Comparison of ENCODE assay signal across 2 cellular contexts in the genomic region with DNA sequence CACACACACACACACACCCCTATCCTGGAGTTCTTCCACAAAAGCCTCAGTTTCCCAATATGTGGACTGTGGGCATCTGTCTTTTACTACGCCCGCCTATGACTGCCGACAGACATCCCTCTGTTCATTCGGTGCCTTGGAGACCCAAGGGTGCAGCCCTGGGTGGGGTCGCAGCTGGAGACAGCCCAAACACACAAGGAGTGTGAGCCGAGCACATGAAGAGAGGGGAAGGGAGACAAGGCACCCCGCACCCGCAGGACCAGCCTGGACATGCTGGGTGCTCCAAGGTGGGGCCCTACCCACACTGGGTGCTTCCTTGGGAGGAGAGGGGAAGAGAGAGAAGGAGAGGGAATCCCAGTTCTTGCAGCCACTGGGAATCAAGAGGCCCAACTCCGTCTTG.
TF ChIP-seq lines count a peak whose summit lies in the region.

No MANE protein-coding gene starts in this region.

TF ChIP-seq in SK-N-SH, 30 proteins besides CTCF, POLR2A, EP300 and RAD21 (continued from another document):
- TF ChIP-seq FOSL2 (IDR thresholded peaks at IDR 0.05; ENCODE audit: borderline replicate concordance, low read depth) (no peak), SIN3A (IDR thresholded peaks at IDR 0.05; ENCODE audit: borderline replicate concordance, low read depth, low read length) (no peak), EZH2phosphoT487 (IDR thresholded peaks at IDR 0.05; ENCODE audit: borderline replicate concordance, low read depth) (no peak), TCF12 (IDR thresholded peaks at IDR 0.05) (no peak), RFX5 (IDR thresholded peaks at IDR 0.05; ENCODE audit: low read length) (no peak), JUND (IDR thresholded peaks at IDR 0.05) (no peak), NFIC (IDR thresholded peaks at IDR 0.05; ENCODE audit: borderline replicate concordance) (no peak), POLR2AphosphoS5 (IDR thresholded peaks at IDR 0.05; ENCODE audit: low read depth, low read length) (no peak), NRF1 (IDR thresholded peaks at IDR 0.05; ENCODE audit: low read depth, low read length) (no peak), SMC3 (IDR thresholded peaks at IDR 0.05; ENCODE audit: low read depth, low read length) (no peak), RCOR1 (IDR thresholded peaks at IDR 0.05; ENCODE audit: low read length) (no peak), FOXJ3 (CRISPR knock-in tag; IDR thresholded peaks at IDR 0.05) (no peak), FOXM1 (IDR thresholded peaks at IDR 0.05; ENCODE audit: low read depth) (no peak), TAF1 (IDR thresholded peaks at IDR 0.05; ENCODE audit: borderline replicate concordance, low read depth, low read length) (no peak), ELF1 (IDR thresholded peaks at IDR 0.05) (no peak)
- TF ChIP-seq, protein P1, sequence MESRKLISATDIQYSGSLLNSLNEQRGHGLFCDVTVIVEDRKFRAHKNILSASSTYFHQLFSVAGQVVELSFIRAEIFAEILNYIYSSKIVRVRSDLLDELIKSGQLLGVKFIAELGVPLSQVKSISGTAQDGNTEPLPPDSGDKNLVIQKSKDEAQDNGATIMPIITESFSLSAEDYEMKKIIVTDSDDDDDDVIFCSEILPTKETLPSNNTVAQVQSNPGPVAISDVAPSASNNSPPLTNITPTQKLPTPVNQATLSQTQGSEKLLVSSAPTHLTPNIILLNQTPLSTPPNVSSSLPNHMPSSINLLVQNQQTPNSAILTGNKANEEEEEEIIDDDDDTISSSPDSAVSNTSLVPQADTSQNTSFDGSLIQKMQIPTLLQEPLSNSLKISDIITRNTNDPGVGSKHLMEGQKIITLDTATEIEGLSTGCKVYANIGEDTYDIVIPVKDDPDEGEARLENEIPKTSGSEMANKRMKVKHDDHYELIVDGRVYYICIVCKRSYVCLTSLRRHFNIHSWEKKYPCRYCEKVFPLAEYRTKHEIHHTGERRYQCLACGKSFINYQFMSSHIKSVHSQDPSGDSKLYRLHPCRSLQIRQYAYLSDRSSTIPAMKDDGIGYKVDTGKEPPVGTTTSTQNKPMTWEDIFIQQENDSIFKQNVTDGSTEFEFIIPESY (IDR thresholded peaks at IDR 0.05; ENCODE audit: borderline replicate concordance, low read depth) = no peak
- TF ChIP-seq, protein P2, sequence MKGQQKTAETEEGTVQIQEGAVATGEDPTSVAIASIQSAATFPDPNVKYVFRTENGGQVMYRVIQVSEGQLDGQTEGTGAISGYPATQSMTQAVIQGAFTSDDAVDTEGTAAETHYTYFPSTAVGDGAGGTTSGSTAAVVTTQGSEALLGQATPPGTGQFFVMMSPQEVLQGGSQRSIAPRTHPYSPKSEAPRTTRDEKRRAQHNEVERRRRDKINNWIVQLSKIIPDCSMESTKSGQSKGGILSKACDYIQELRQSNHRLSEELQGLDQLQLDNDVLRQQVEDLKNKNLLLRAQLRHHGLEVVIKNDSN (IDR thresholded peaks at IDR 0.05; ENCODE audit: borderline replicate concordance, low read depth) = no peak
- TF ChIP-seq, protein P3, sequence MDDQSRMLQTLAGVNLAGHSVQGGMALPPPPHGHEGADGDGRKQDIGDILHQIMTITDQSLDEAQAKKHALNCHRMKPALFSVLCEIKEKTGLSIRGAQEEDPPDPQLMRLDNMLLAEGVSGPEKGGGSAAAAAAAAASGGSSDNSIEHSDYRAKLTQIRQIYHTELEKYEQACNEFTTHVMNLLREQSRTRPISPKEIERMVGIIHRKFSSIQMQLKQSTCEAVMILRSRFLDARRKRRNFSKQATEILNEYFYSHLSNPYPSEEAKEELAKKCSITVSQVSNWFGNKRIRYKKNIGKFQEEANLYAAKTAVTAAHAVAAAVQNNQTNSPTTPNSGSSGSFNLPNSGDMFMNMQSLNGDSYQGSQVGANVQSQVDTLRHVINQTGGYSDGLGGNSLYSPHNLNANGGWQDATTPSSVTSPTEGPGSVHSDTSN (IDR thresholded peaks at IDR 0.05) = no peak
TF ChIP-seq in SK-N-SH: peak in this region for 0.

TF ChIP-seq in SK-N-SH treated with all-trans-retinoic acid at 6 μM for 48 hours, 23 proteins besides CTCF, POLR2A, EP300 and RAD21 (continued from another document):
- TF ChIP-seq, protein P4, sequence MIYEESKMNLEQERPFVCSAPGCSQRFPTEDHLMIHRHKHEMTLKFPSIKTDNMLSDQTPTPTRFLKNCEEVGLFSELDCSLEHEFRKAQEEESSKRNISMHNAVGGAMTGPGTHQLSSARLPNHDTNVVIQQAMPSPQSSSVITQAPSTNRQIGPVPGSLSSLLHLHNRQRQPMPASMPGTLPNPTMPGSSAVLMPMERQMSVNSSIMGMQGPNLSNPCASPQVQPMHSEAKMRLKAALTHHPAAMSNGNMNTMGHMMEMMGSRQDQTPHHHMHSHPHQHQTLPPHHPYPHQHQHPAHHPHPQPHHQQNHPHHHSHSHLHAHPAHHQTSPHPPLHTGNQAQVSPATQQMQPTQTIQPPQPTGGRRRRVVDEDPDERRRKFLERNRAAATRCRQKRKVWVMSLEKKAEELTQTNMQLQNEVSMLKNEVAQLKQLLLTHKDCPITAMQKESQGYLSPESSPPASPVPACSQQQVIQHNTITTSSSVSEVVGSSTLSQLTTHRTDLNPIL (CRISPR knock-in tag; IDR thresholded peaks at IDR 0.05; ENCODE audit: low read depth) = no peak
- TF ChIP-seq SNAI2 (CRISPR knock-in tag; IDR thresholded peaks at IDR 0.05) (no peak), ZNF565 (CRISPR knock-in tag; conservative IDR thresholded peaks at IDR 0.05; ENCODE audit: low read depth) (no peak), ZFP3 (CRISPR knock-in tag; IDR thresholded peaks at IDR 0.05) (no peak), ZNF8 (CRISPR knock-in tag; IDR thresholded peaks at IDR 0.05) (no peak), ZFP30 (CRISPR knock-in tag; IDR thresholded peaks at IDR 0.05) (no peak), BACH2 (CRISPR knock-in tag; IDR thresholded peaks at IDR 0.05; ENCODE audit: borderline replicate concordance) (no peak), CSDC2 (CRISPR knock-in tag; IDR thresholded peaks at IDR 0.05) (no peak), PPARA (CRISPR knock-in tag; IDR thresholded peaks at IDR 0.05; ENCODE audit: borderline replicate concordance) (no peak), TOX (CRISPR knock-in tag; IDR thresholded peaks at IDR 0.05; ENCODE audit: borderline replicate concordance) (no peak)
